ENCODE assay signal across 14 cellular contexts in the genomic region with DNA sequence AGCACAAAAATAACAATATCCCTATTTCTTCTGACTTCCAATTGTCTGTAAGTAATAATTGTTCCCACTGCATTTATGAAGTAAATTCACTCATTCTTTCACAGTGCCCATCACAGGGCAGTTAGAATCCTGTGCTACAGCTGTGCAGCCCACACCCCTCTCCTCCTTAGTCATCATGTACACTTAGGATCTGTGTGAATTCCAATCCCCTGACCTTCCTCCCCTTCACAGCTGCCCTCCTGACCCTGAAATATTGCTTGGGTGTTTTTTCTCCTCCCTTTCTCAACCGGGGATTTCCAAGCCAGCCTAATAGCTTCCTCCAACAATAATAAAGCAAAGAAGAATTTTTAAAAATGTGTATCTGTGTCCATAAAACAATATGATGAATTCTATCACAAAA.
DNase-seq lines count a peak whose midpoint lies in the region; TF ChIP-seq lines count a peak whose summit lies in the region.
"Had no signal": no experiment of that assay in that cellular context is flagged by ENCODE, and none has a peak within 500 bp of the region (broad histone marks: within the 10 kb centered on the region; RNA-seq: fewer than 3 reads in every experiment).

No MANE protein-coding gene starts in this region.

- H3K27ac ChIP-seq in spleen (peak overlapping the region in 6 of 8 donors; percentile 21 to 39 (median 32)), stomach (no peak overlapping the region)
- H3K27ac ChIP-seq: esophagus muscularis mucosa, right atrium auricular region had no signal

- no peak for TF ChIP-seq EP300 in stomach (IDR thresholded peaks at IDR 0.05)

- H3K27me3 ChIP-seq in spleen (replicated peaks in 1 of 7) = no peaks in the 10 kb centered on the region
- H3K27me3 ChIP-seq in stomach = no peaks in the 10 kb centered on the region
- H3K27me3 ChIP-seq: esophagus muscularis mucosa, right atrium auricular region, tibial nerve had no signal

- 37 to 64% (median 53%) methylated on average over 1 of the region's 1 CpG for WGBS in spleen, 5 donors
- WGBS in stomach, 5 donors = 23 to 54% (median 45%) methylated on average over 1 of the region's 1 CpG
- 39 to 50% methylated on average over 1 of the region's 1 CpG for WGBS in lower leg skin, 2 donors

- TF ChIP-seq CTCF in spleen (IDR thresholded peaks at IDR 0.05 in 8 of 11, conservative IDR thresholded peaks at IDR 0.05 in 3 of 11) (no peak), stomach (IDR thresholded peaks at IDR 0.05) (no peak), lower leg skin (IDR thresholded peaks at IDR 0.05) (no peak)

- H3K4me3 ChIP-seq in spleen (no peak overlapping the region), stomach (no peak overlapping the region), lower leg skin (ENCODE audit: low read depth, poor library complexity, severe bottlenecking) (no peak overlapping the region)
- H3K4me3 ChIP-seq: esophagus muscularis mucosa, right atrium auricular region, tibial nerve had no signal

- H3K9me3 ChIP-seq in spleen (no peaks in the 10 kb centered on the region), stomach (no peaks in the 10 kb centered on the region)
- H3K9me3 ChIP-seq: esophagus muscularis mucosa, right atrium auricular region, tibial nerve had no signal

- TF ChIP-seq POLR2A in spleen (IDR thresholded peaks at IDR 0.05) (no peak), stomach (IDR thresholded peaks at IDR 0.05) (no peak), lower leg skin (IDR thresholded peaks at IDR 0.05) (no peak)

- H3K36me3 ChIP-seq in spleen (no peaks in the 10 kb centered on the region), stomach (no peaks in the 10 kb centered on the region)
- H3K36me3 ChIP-seq: esophagus muscularis mucosa, right atrium auricular region, tibial nerve had no signal

- H3K4me1 ChIP-seq in spleen (peaks cover 0 to 30% (median 16%) of the 10 kb centered on the region in 6 donors), stomach (peaks cover 0 to 15% (median 0%) of the 10 kb centered on the region in 4 donors)

- peak; percentile 40 for DNase-seq in HK-2 (ENCODE audit: unreplicated experiment)
- peak; percentile 33 for DNase-seq in SW480 (ENCODE audit: low spot score)
- peak; percentile 85 for DNase-seq in glomerular visceral epithelial cell (ENCODE audit: extremely low spot score)
- no peak for DNase-seq in spleen
- no peak for DNase-seq in NCI-H1694 (lab: John Stamatoyannopoulos, UW)
- no peak for DNase-seq in NCI-H446 (lab: John Stamatoyannopoulos, UW)
- no peak for DNase-seq in stomach
- DNase-seq in lower leg skin (ENCODE audit: low spot score in 2 of 2) = no peak
- DNase-seq: amniotic stem cell, NCI-H524, T-helper 17 cell had no signal

- intact Hi-C loops in spleen (cut with DNase I; ENCODE audit: low total_unique reads) = no loop called here
- intact Hi-C loops in stomach (cut with DNase I; ENCODE audit: low total_unique reads) = no loop called here
- intact Hi-C loops in lower leg skin (cut with DNase I; ENCODE audit: low total_unique reads) = no loop called here

Comparison
In these comparisons a context has a peak if more than half of its experiments do, and no peak if none do; other contexts are left out.
1. DNase-seq: peak in HK-2 (single experiment), SW480 (single experiment) and glomerular visceral epithelial cell (single experiment); none in spleen (single experiment), NCI-H1694 (single experiment), NCI-H446 (0 of 2), stomach (single experiment) and lower leg skin (0 of 2).
2. H3K27ac ChIP-seq: peak in spleen (6 of 8); none in stomach (0 of 5).